Comparison of ENCODE assay signal across 15 cellular contexts in the genomic region with DNA sequence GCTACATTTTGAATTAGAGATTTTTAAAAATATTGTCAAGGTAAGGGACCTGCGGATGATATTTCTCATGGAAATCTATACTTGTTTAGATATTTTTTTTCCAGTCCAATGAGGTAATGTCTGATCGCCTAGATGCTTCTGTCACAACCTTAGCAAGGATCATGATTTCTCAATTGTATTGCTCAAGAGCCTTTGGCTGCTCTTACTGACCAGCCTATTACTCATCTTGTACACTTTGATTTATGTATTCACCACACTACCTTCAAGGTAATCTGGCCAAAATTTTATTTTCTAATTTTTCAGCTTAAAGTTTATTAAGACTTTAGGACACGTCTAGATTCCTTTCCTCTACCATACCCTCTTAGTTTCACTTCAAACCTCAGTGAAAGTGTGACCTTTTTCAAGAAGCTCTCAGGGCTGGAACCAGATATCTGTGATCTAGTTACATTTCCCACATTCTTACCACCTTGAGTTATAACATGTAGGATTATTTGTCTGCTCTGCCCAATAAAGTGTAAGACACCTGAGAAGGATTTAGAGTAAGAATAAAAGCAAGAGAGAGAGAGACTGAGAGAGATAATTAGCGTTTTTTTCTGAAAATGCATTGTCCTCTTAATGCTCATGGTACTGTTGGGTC.
DNase-seq lines count a peak whose midpoint lies in the region; ATAC-seq, FAIRE-seq and TF ChIP-seq lines count a peak whose summit lies in the region.
"Had no signal": no experiment of that assay in that cellular context is flagged by ENCODE, and none has a peak within 500 bp of the region (broad histone marks: within the 10 kb centered on the region; RNA-seq: fewer than 3 reads in every experiment).

No MANE protein-coding gene starts in this region.

- no peak for TF ChIP-seq POLR2A in IMR-90 (IDR thresholded peaks at IDR 0.05; ENCODE audit: low read depth, low read length)
- no peak for TF ChIP-seq POLR2A in GM12878 (IDR thresholded peaks at IDR 0.05; ENCODE audit: low read depth, low read length)

- H3K18ac ChIP-seq in IMR-90 (ENCODE audit: low read depth, low read length) = no peak overlapping the region

- POLR2A ChIA-PET in AG04450 (lab: Yijun Ruan, JAX) (no interaction called here), IMR-90 (lab: Charles Lee; ENCODE audit: unreplicated experiment) (no interaction called here), GM12878 (lab: Charles Lee) (interaction anchor here (0.7 kb wide), 1 partner anchor 22 kb away, joined by 3 read pairs; no protein-coding TSS in a partner anchor), T-cell (lab: Charles Lee) (interaction anchor here in 1 of 2 donors (0.6 kb wide), 1 partner anchor 61 kb away, joined by 3 read pairs; no protein-coding TSS in a partner anchor)
- POLR2A ChIA-PET in naive thymus-derived CD4-positive, alpha-beta T cell (lab: Charles Lee) = no interaction called here

- no peak overlapping the region for H4K8ac ChIP-seq in IMR-90 (ENCODE audit: low read depth in 2 of 2, low read length in 2 of 2)

- H3K4me2 ChIP-seq in IMR-90 (ENCODE audit: low read depth, low read length) = no peak overlapping the region; the same call in 1 of the 2 replicates
- no peak overlapping the region for H3K4me2 ChIP-seq in GM12878 (ENCODE audit: control insufficient read depth, insufficient read depth)
- no peak overlapping the region for H3K4me2 ChIP-seq in GM23338

- peaks cover 22% of the 10 kb centered on the region for H3K9me2 ChIP-seq in GM23338 (ENCODE audit: insufficient read depth)

- H2AK9ac ChIP-seq in IMR-90 (replicated peaks; ENCODE audit: low read depth, low read length, poor library complexity) = no peak overlapping the region

- no peak overlapping the region for H4K91ac ChIP-seq in IMR-90 (ENCODE audit: insufficient read depth, low read depth, low read length)

- H3K27me3 ChIP-seq in AG04450 (ENCODE audit: control insufficient read depth, insufficient read depth, low read length) = no peaks in the 10 kb centered on the region
- no peaks in the 10 kb centered on the region for H3K27me3 ChIP-seq in IMR-90 (ENCODE audit: control insufficient read depth, insufficient read depth, low read length)
- no peaks in the 10 kb centered on the region for H3K27me3 ChIP-seq in GM12878 (replicated peaks in 1 of 2; ENCODE audit: control insufficient read depth in 2 of 2, insufficient read depth in 2 of 2, low read length in 1 of 2)
- no peaks in the 10 kb centered on the region for H3K27me3 ChIP-seq in left lung
- no peaks in the 10 kb centered on the region for H3K27me3 ChIP-seq in naive thymus-derived CD4-positive, alpha-beta T cell (ENCODE audit: control insufficient read depth in 2 of 2, insufficient read depth in 2 of 2, low read length in 2 of 2)
- H3K27me3 ChIP-seq in GM23338 (ENCODE audit: insufficient read depth) = no peaks in the 10 kb centered on the region
- H3K27me3 ChIP-seq: tibial artery had no signal

- no peak overlapping the region for H3K14ac ChIP-seq in IMR-90 (replicated peaks; ENCODE audit: low read depth, low read length)

- H2AK5ac ChIP-seq in IMR-90 (ENCODE audit: low read depth, low read length) = no peak overlapping the region

- H2BK5ac ChIP-seq in IMR-90 (ENCODE audit: low read depth, low read length, poor library complexity, severe bottlenecking) = no peak overlapping the region

- in situ Hi-C loops in IMR-90 (cut with MboI; ENCODE audit: low sequenced_read_pairs) (no loop called here), GM12878 (cut with MboI) (no loop called here)

- H3K9me3 ChIP-seq in AG04450 (ENCODE audit: control insufficient read depth, insufficient read depth, low read length) = no peaks in the 10 kb centered on the region; the same call in 1 of the 2 replicates
- no peaks in the 10 kb centered on the region for H3K9me3 ChIP-seq in IMR-90 (ENCODE audit: control insufficient read depth, insufficient read depth, low read length)
- no peaks in the 10 kb centered on the region for H3K9me3 ChIP-seq in GM12878 (replicated peaks; ENCODE audit: control insufficient read depth, insufficient read depth, low read length)
- peaks cover 0 to 6% of the 10 kb centered on the region in 2 donors for H3K9me3 ChIP-seq in left lung
- H3K9me3 ChIP-seq in naive thymus-derived CD4-positive, alpha-beta T cell (ENCODE audit: control insufficient read depth in 2 of 3, low read length in 3 of 3) = no peaks in the 10 kb centered on the region
- H3K9me3 ChIP-seq: prostate gland, tibial artery had no signal

- H3K36me3 ChIP-seq in IMR-90 (ENCODE audit: control insufficient read depth, insufficient read depth, low read length) (no peaks in the 10 kb centered on the region), GM12878 (ENCODE audit: control insufficient read depth in 2 of 2, insufficient read depth in 2 of 2, low read length in 1 of 2) (no peaks in the 10 kb centered on the region), left lung (no peaks in the 10 kb centered on the region), GM23338 (ENCODE audit: insufficient read depth) (no peaks in the 10 kb centered on the region)
- no peaks in the 10 kb centered on the region for H3K36me3 ChIP-seq in naive thymus-derived CD4-positive, alpha-beta T cell (ENCODE audit: control insufficient read depth in 2 of 3, insufficient read depth in 3 of 3, low read length in 3 of 3)
- H3K36me3 ChIP-seq: prostate gland, tibial artery had no signal

- H2BK120ac ChIP-seq in IMR-90 (ENCODE audit: low read depth, low read length) = no peak overlapping the region

- WGBS in IMR-90 (ENCODE audit: extremely low coverage in 2 of 2, insufficient read length in 1 of 2), 2 experiments = no CpG with 5 or more reads among the region's 4 CpGs
- WGBS in GM12878 (ENCODE audit: insufficient coverage, insufficient replicate concordance, low lambda C conversion rate, missing lambda C conversion rate) = 21% methylated on average over 4 of the region's 4 CpGs

- H4K5ac ChIP-seq in IMR-90 (ENCODE audit: low read depth, low read length) = no peak overlapping the region

- no peaks in the 10 kb centered on the region for H3K79me1 ChIP-seq in IMR-90 (ENCODE audit: low read depth in 1 of 2, low read length in 2 of 2)

- H2BK20ac ChIP-seq in IMR-90 (ENCODE audit: low read depth, low read length) = no peak overlapping the region

- no peak overlapping the region for H2BK15ac ChIP-seq in IMR-90 (ENCODE audit: low read depth, low read length)

- H3K56ac ChIP-seq in IMR-90 (ENCODE audit: extremely low read depth, insufficient read depth, low read length) = no peak overlapping the region

- H3K9me3 Mint-ChIP-seq in naive thymus-derived CD4-positive, alpha-beta T cell = peaks cover 0 to 6% (median 0%) of the 10 kb centered on the region in 11 donors
- H3K9me3 Mint-ChIP-seq in T-cell (no peaks in the 10 kb centered on the region), GM23338 (no peaks in the 10 kb centered on the region; the same call in 2 of the 3 replicates)

- dilution Hi-C loops in IMR-90 (cut with HindIII; ENCODE audit: low sequenced_read_pairs, unreplicated experiment) = no loop called here

- H3K9me1 ChIP-seq in IMR-90 (ENCODE audit: insufficient read depth, low read length) = no peaks in the 10 kb centered on the region

- H3K79me2 ChIP-seq in GM12878 (ENCODE audit: control insufficient read depth, insufficient read depth, low read length) (no peaks in the 10 kb centered on the region), GM23338 (replicated peaks; ENCODE audit: insufficient read depth) (no peaks in the 10 kb centered on the region)

- no peak overlapping the region for H3K9ac ChIP-seq in IMR-90 (ENCODE audit: low read depth, low read length)
- H3K9ac ChIP-seq in GM12878 (ENCODE audit: control insufficient read depth, insufficient read depth, low read length) = no peak overlapping the region

- H3K4me3 ChIP-seq in AG04450 (ENCODE audit: low read depth, low read length) (no peak overlapping the region), IMR-90 (ENCODE audit: insufficient read depth, low read depth, low read length) (no peak overlapping the region), GM12878 (no peak overlapping the region), left lung (no peak overlapping the region), GM23338 (no peak overlapping the region)
- H3K4me3 ChIP-seq in naive thymus-derived CD4-positive, alpha-beta T cell (ENCODE audit: low read length) = no peak overlapping the region
- H3K4me3 ChIP-seq: prostate gland, tibial artery had no signal

- no peak for TF ChIP-seq CTCF in AG04450 (IDR thresholded peaks at IDR 0.05; ENCODE audit: low read depth, low read length)
- TF ChIP-seq CTCF in IMR-90 (conservative IDR thresholded peaks at IDR 0.05; ENCODE audit: low read depth, low read length) = no peak
- no peak for TF ChIP-seq CTCF in GM12878 (IDR thresholded peaks at IDR 0.05 in 2 of 3, conservative IDR thresholded peaks at IDR 0.05 in 1 of 3; ENCODE audit: control insufficient read depth in 2 of 3, extremely low read depth in 1 of 3, insufficient read depth in 1 of 3, low read depth in 3 of 3, low read length in 3 of 3)
- TF ChIP-seq CTCF in left lung (IDR thresholded peaks at IDR 0.05) = no peak
- TF ChIP-seq CTCF in GM23338 (conservative IDR thresholded peaks at IDR 0.05; ENCODE audit: low read depth in 2 of 2) = no peak

- H3K27ac Mint-ChIP-seq in naive thymus-derived CD4-positive, alpha-beta T cell = no peak overlapping the region
- H3K27ac Mint-ChIP-seq in T-cell = no peak overlapping the region
- no peak overlapping the region; the same call in 1 of the 2 replicates for H3K27ac Mint-ChIP-seq in GM23338
- H3K27ac Mint-ChIP-seq: activated naive CD4-positive, alpha-beta T cell treated with anti-CD3 and anti-CD28 coated beads, Interleukin-2, amount 10 ng/mL, durations not matched to agents 7 days and 5 days had no signal

- RAD21 ChIA-PET in GM12878 (lab: Charles Lee; ENCODE audit: unreplicated experiment) = no interaction called here

- H3K4me1 Mint-ChIP-seq in naive thymus-derived CD4-positive, alpha-beta T cell = no peaks in the 10 kb centered on the region
- H3K4me1 Mint-ChIP-seq in T-cell (peaks cover 0 to 2% (median 0%) of the 10 kb centered on the region in 3 donors), GM23338 (no peaks in the 10 kb centered on the region)
- H3K4me1 Mint-ChIP-seq: activated naive CD4-positive, alpha-beta T cell treated with anti-CD3 and anti-CD28 coated beads, Interleukin-2, amount 10 ng/mL, durations not matched to agents 7 days and 5 days had no signal

- FAIRE-seq in GM12878 (lab: Jason Lieb, UNC) = no peak

- H3K23ac ChIP-seq in IMR-90 (ENCODE audit: low read depth, low read length) = no peak overlapping the region

- peaks cover 0 to 5% (median 0%) of the 10 kb centered on the region in 5 donors for H3K36me3 Mint-ChIP-seq in naive thymus-derived CD4-positive, alpha-beta T cell
- H3K36me3 Mint-ChIP-seq in T-cell = no peaks in the 10 kb centered on the region
- H3K36me3 Mint-ChIP-seq in GM23338 (ENCODE audit: low read depth) = no peaks in the 10 kb centered on the region
- H3K36me3 Mint-ChIP-seq: activated naive CD4-positive, alpha-beta T cell treated with anti-CD3 and anti-CD28 coated beads, Interleukin-2, amount 10 ng/mL, durations not matched to agents 7 days and 5 days had no signal

- no TSS peak for BruUV-seq in IMR-90 (replicated peaks; lab: Mats Ljungman, UMichigan)
- no TSS peak for BruUV-seq in GM12878 (replicated peaks; lab: Mats Ljungman, UMichigan)

- no peak overlapping the region for H3K4me3 Mint-ChIP-seq in naive thymus-derived CD4-positive, alpha-beta T cell
- no peak overlapping the region for H3K4me3 Mint-ChIP-seq in T-cell
- no peak overlapping the region for H3K4me3 Mint-ChIP-seq in GM23338
- H3K4me3 Mint-ChIP-seq: activated naive CD4-positive, alpha-beta T cell treated with anti-CD3 and anti-CD28 coated beads, Interleukin-2, amount 10 ng/mL, durations not matched to agents 7 days and 5 days had no signal

- H3K4ac ChIP-seq in IMR-90 (ENCODE audit: low read depth, low read length) = no peak overlapping the region

- H3K27ac ChIP-seq in AG04450 (ENCODE audit: low read depth, low read length) = no peak overlapping the region
- H3K27ac ChIP-seq in IMR-90 (ENCODE audit: insufficient read depth, low read length) = no peak overlapping the region
- H3K27ac ChIP-seq in GM12878 (ENCODE audit: control insufficient read depth, insufficient read depth) = no peak overlapping the region
- H3K27ac ChIP-seq in left lung = no peak overlapping the region
- no peak overlapping the region for H3K27ac ChIP-seq in naive thymus-derived CD4-positive, alpha-beta T cell (ENCODE audit: low read depth, low read length)
- no peak overlapping the region for H3K27ac ChIP-seq in GM23338 (ENCODE audit: low read depth)
- H3K27ac ChIP-seq: C4-2B, prostate gland, tibial artery had no signal

- DNase-seq in AG04450 (ENCODE audit: low read depth, low spot score) = peak; percentile 3
- peak; percentile 74 for DNase-seq in IMR-90
- no peak for DNase-seq in GM12878 (ENCODE audit: low read depth, low spot score)
- no peak for DNase-seq in left lung
- DNase-seq in naive thymus-derived CD4-positive, alpha-beta T cell = no peak
- no peak for DNase-seq in GOT3 (lab: John Stamatoyannopoulos, UW)
- no peak for DNase-seq in T-cell
- DNase-seq in GM23338 (ENCODE audit: low spot score) = no peak
- DNase-seq: activated CD4-positive, alpha-beta T cell treated with anti-CD3 and anti-CD28 coated beads for 48 hours; activated naive CD4-positive, alpha-beta T cell treated with anti-CD3 and anti-CD28 coated beads, Interleukin-2, amount 10 ng/mL, durations not matched to agents 7 days and 5 days; islet precursor cell; NCI-H345; tibial artery had no signal

- SMC1A ChIA-PET in GM12878 (lab: Charles Lee; ENCODE audit: uncharacterized antibody, unreplicated experiment) = interaction anchor here (0.8 to 1.1 kb wide), 3 partner anchors 12 to 33 kb away, joined by 3 to 4 read pairs (median 3); no protein-coding TSS in a partner anchor

- TF ChIP-seq RAD21 in IMR-90 (IDR thresholded peaks at IDR 0.05; ENCODE audit: low read length) = no peak
- no peak for TF ChIP-seq RAD21 in GM12878 (IDR thresholded peaks at IDR 0.05; ENCODE audit: insufficient read depth, low read depth, low read length)

- TF ChIP-seq EP300 in GM12878 (IDR thresholded peaks at IDR 0.05; ENCODE audit: borderline replicate concordance in 1 of 2, control insufficient read depth in 1 of 2, low read depth in 2 of 2, low read length in 2 of 2) = no peak

- H2AFZ ChIP-seq in IMR-90 (replicated peaks; ENCODE audit: low read length, poor library complexity) (no peak overlapping the region), GM12878 (ENCODE audit: control insufficient read depth, low read depth, low read length) (no peak overlapping the region), GM23338 (no peak overlapping the region)

- H4K20me1 ChIP-seq in IMR-90 (ENCODE audit: insufficient read depth, low read length) (no peaks in the 10 kb centered on the region), GM12878 (ENCODE audit: control insufficient read depth, insufficient read depth) (no peaks in the 10 kb centered on the region), GM23338 (replicated peaks; ENCODE audit: insufficient read depth) (no peaks in the 10 kb centered on the region)

- H3K27me3 Mint-ChIP-seq in naive thymus-derived CD4-positive, alpha-beta T cell = peaks cover 2 to 40% (median 14%) of the 10 kb centered on the region in 5 donors
- peaks cover 20 to 23% of the 10 kb centered on the region in 2 donors for H3K27me3 Mint-ChIP-seq in T-cell
- H3K27me3 Mint-ChIP-seq in GM23338 (ENCODE audit: insufficient read depth, low read depth, poor library complexity) = no peaks in the 10 kb centered on the region

- intact Hi-C loops in IMR-90 (cut with micrococcal nuclease) = no loop called here
- intact Hi-C loops in GM12878 (cut with micrococcal nuclease; ENCODE audit: unreplicated experiment) = no loop called here
- intact Hi-C loops in left lung (cut with DNase I) = no loop called here
- intact Hi-C loops in naive thymus-derived CD4-positive, alpha-beta T cell (cut with micrococcal nuclease) = no loop called here

- H3K4me1 ChIP-seq in IMR-90 (ENCODE audit: control insufficient read depth, insufficient read depth, low read length) (no peaks in the 10 kb centered on the region), GM12878 (ENCODE audit: control insufficient read depth, insufficient read depth, low read length) (no peaks in the 10 kb centered on the region), left lung (no peaks in the 10 kb centered on the region), GM23338 (ENCODE audit: insufficient read depth) (no peaks in the 10 kb centered on the region)
- H3K4me1 ChIP-seq in naive thymus-derived CD4-positive, alpha-beta T cell (ENCODE audit: control insufficient read depth in 2 of 2, insufficient read depth in 2 of 2, low read length in 2 of 2) = no peaks in the 10 kb centered on the region
- H3K4me1 ChIP-seq: prostate gland had no signal

- CTCF ChIA-PET in AG04450 (lab: Charles Lee) (no interaction called here), IMR-90 (lab: Yijun Ruan, JAX) (no interaction called here), GM12878 (lab: Yijun Ruan, JAX) (interaction anchor here (1.0 to 1.1 kb wide), 2 partner anchors 16 to 58 kb away, joined by 3 read pairs; no protein-coding TSS in a partner anchor), T-cell (lab: Charles Lee) (no interaction called here)
- CTCF ChIA-PET in naive thymus-derived CD4-positive, alpha-beta T cell (lab: Charles Lee) = no interaction called here

- H3F3A ChIP-seq in GM23338 (replicated peaks; ENCODE audit: low read depth) = no peaks in the 10 kb centered on the region

- peak; percentile 59; the same call in 1 of the 2 replicates for ATAC-seq in IMR-90 (ENCODE audit: low read depth)
- ATAC-seq in GM12878 = peak; percentile 71
- peak; percentile 84 for ATAC-seq in left lung
- no peak for ATAC-seq in naive thymus-derived CD4-positive, alpha-beta T cell
- ATAC-seq in T-cell (replicated peaks in 1 of 4) = no peak
- ATAC-seq in GM23338 = no peak

Comparison
In these comparisons a context has a peak if more than half of its experiments do, and no peak if none do; other contexts are left out.
1. DNase-seq: peak in AG04450 (single experiment) and IMR-90 (single experiment); none in GM12878 (single experiment), left lung (0 of 2), naive thymus-derived CD4-positive, alpha-beta T cell (0 of 9), GOT3 (single experiment), T-cell (0 of 34) and GM23338 (single experiment).
2. ATAC-seq: peak in IMR-90 (single experiment), GM12878 (single experiment) and left lung (single experiment); none in naive thymus-derived CD4-positive, alpha-beta T cell (single experiment), T-cell (0 of 4) and GM23338 (single experiment).